8 cellular contexts compared by ENCODE assay signal in the genomic region with DNA sequence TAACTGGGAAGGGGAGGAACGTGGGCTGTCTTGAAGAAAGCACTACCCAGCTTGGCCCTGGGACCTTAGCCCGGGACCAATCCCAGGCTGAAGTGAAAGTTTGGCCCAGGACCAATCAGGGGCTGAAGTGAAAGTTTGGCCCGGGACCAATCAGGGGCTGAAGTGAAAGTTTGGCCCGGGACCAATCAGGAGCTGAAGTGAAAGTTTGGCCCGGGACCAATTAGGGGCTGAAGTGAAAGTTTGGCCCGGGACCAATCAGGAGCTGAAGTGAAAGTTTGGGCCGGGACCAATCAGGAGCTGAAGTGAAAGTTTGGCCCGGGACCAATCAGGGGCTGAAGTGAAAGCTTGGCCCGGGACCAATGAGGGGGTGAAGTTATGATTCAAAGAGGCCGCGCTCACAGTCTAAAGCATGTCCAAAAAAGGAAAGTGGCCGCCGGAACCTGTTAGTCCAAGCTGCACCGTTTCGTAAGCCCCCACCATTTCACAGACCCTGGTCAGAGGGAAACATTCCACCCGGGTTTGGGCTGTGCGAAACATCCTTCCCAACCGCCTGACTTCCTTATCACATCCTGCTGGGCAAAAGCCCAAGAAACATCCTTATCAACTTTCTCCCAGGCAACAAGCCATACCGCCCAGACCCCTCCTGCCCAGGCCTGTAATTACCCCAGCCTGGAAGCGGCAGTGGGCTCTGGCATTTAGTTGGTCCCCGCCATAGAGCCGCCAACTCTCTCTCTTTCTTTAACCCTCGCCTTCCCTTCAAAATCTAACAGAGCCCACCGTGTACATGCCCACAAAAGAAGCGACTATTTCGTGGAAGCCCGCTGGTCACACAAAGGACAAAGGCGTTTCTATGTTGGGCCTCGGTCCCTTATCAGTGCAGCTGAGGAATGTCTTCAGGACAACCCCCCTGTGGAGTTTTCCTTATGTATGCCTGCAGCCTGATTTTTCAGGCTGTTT. TPM values are rescaled to one million over a fixed set of nuclear protein-coding genes. Genes with fewer than 3 reads are reported as not detected.
A peak's percentile ranks its signal among the peaks of the same experiment; 100 is the strongest.
DNase-seq lines count a peak whose midpoint lies in the region; ATAC-seq and TF ChIP-seq lines count a peak whose summit lies in the region.

No MANE protein-coding gene starts in this region.

- H2BK20ac ChIP-seq in H9 (ENCODE audit: low read depth, low read length, poor library complexity, severe bottlenecking), result no peak overlapping the region

- H3K27ac ChIP-seq in H9 (ENCODE audit: insufficient read length, low read depth, low read length) (peak overlapping the region; percentile 12), RWPE1 (peak overlapping the region; percentile 80), spleen (peak overlapping the region; percentile 69 to 90 (median 86))

- peak; percentile 91 for DNase-seq in CMK (ENCODE audit: low read depth)
- peak; percentile 84 for DNase-seq in H9
- peak; percentile 45 for DNase-seq in RWPE1 (ENCODE audit: low spot score)
- no peak for DNase-seq in central memory CD8-positive, alpha-beta T cell (ENCODE audit: low spot score in 2 of 2)
- peak; percentile 73 for DNase-seq in islet precursor cell
- DNase-seq in spleen, result peak; percentile 76

- no CpG with 5 or more reads among the region's 29 CpGs for WGBS in H9 (ENCODE audit: extremely low coverage, insufficient read length, low lambda C conversion rate)
- WGBS in spleen, 5 donors, result 3 to 7% (median 5%) methylated on average over 29 of the region's 29 CpGs

- H3K9ac ChIP-seq in H9 (ENCODE audit: extremely low read depth, insufficient read length, low read length), result peak overlapping the region; percentile 99

- H3K27me3 ChIP-seq in H9 (ENCODE audit: insufficient read depth, low read length) (no peaks in the 10 kb centered on the region), spleen (replicated peaks in 1 of 7) (no peaks in the 10 kb centered on the region)

- H3K23ac ChIP-seq in H9 (ENCODE audit: insufficient read length, low read depth, low read length), result no peak overlapping the region

- no peak for TF ChIP-seq POLR2A in spleen (IDR thresholded peaks at IDR 0.05)

- no peaks in the 10 kb centered on the region; the same call in 1 of the 2 replicates for H3K27me3 Mint-ChIP-seq in H9 (ENCODE audit: low read depth)
- H3K27me3 Mint-ChIP-seq in central memory CD8-positive, alpha-beta T cell, result no peaks in the 10 kb centered on the region

- H3K9me3 Mint-ChIP-seq in H9, result peaks cover 46 to 71% of the 10 kb centered on the region in 2 experiments
- H3K9me3 Mint-ChIP-seq in central memory CD8-positive, alpha-beta T cell, result peaks cover 11% of the 10 kb centered on the region

- no peaks in the 10 kb centered on the region for H3K9me3 ChIP-seq in H9 (ENCODE audit: control insufficient read depth, low read depth, low read length)
- H3K9me3 ChIP-seq in spleen, result peaks cover 8 to 85% (median 74%) of the 10 kb centered on the region in 8 donors

- TF ChIP-seq CTCF in H9 (conservative IDR thresholded peaks at IDR 0.05) (no peak), RWPE1 (conservative IDR thresholded peaks at IDR 0.05; ENCODE audit: low read depth) (no peak), spleen (IDR thresholded peaks at IDR 0.05 in 8 of 11, conservative IDR thresholded peaks at IDR 0.05 in 3 of 11) (no peak)

- H3K4me3 ChIP-seq in spleen, result peak overlapping the region; percentile 72 to 94 (median 90)

- peak overlapping the region; percentile 63 for H2BK120ac ChIP-seq in H9 (ENCODE audit: low read depth, low read length, poor library complexity, severe bottlenecking)

- peak overlapping the region; percentile 19 to 99 (median 98); a peak in 5 of 7 replicates for H3K27ac Mint-ChIP-seq in H9
- H3K27ac Mint-ChIP-seq in central memory CD8-positive, alpha-beta T cell (ENCODE audit: low read depth), result peak overlapping the region; percentile 95

- H3K79me1 ChIP-seq in H9 (ENCODE audit: insufficient read depth, low read depth, low read length, poor library complexity, severe bottlenecking), result peaks cover 5% of the 10 kb centered on the region

- no peak overlapping the region; the same call in 1 of the 2 replicates for H3K4ac ChIP-seq in H9 (ENCODE audit: low read depth, low read length)

- H2AFZ ChIP-seq in H9 (ENCODE audit: low read length), result no peak overlapping the region

- ATAC-seq in central memory CD8-positive, alpha-beta T cell (replicated peaks; ENCODE audit: extremely low read depth, poor library complexity, severe bottlenecking), result no peak
- ATAC-seq in HG02884 (IDR thresholded peaks at IDR 0.05; ENCODE audit: unreplicated experiment) (no peak), GM18870 (IDR thresholded peaks at IDR 0.05; ENCODE audit: unreplicated experiment) (no peak)

- peaks cover 4 to 14% of the 10 kb centered on the region in 2 experiments; a peak in 3 of 4 replicates for H3K4me1 Mint-ChIP-seq in H9
- H3K4me1 Mint-ChIP-seq in central memory CD8-positive, alpha-beta T cell, result peaks cover 25% of the 10 kb centered on the region

- POLR2A ChIA-PET in RWPE1 (lab: Yijun Ruan, JAX; ENCODE audit: low non-redundant PET), result no interaction called here

- H3K56ac ChIP-seq in H9 (ENCODE audit: insufficient read length, low read depth, low read length), result no peak overlapping the region

- H2BK5ac ChIP-seq in H9 (ENCODE audit: insufficient read length, low read length), result no peak overlapping the region

- H3K18ac ChIP-seq in H9 (ENCODE audit: insufficient read length, low read depth, low read length), result peak overlapping the region; percentile 78

- H3K14ac ChIP-seq in H9 (ENCODE audit: insufficient read depth, low read length), result peak overlapping the region; percentile 98; the same call in 1 of the 2 replicates

- no peak overlapping the region for H4K5ac ChIP-seq in H9 (ENCODE audit: insufficient read length, low read depth, low read length)

- CTCF ChIA-PET in RWPE1 (lab: Yijun Ruan, JAX), result interaction anchor here (0.6 kb wide), 1 partner anchor 89 kb away, joined by 4 read pairs; no protein-coding TSS in a partner anchor

- no peak overlapping the region for H2BK12ac ChIP-seq in H9 (ENCODE audit: insufficient read length, low read depth, low read length)

- no peak overlapping the region for H3T11ph ChIP-seq in H9 (ENCODE audit: low read length)

- H3K79me2 ChIP-seq in H9 (ENCODE audit: insufficient read depth, low read length), result peaks cover 23% of the 10 kb centered on the region; the same call in 1 of the 2 replicates

- H4K91ac ChIP-seq in H9 (ENCODE audit: insufficient read length, low read depth, low read length), result no peak overlapping the region

- H3K23me2 ChIP-seq in H9 (ENCODE audit: insufficient read length, low read depth, low read length, poor library complexity, severe bottlenecking), result peaks cover 4% of the 10 kb centered on the region

- peaks cover 43 to 61% (median 46%) of the 10 kb centered on the region in 3 experiments for H3K36me3 Mint-ChIP-seq in H9 (ENCODE audit: insufficient read depth in 1 of 3, low read depth in 3 of 3)
- H3K36me3 Mint-ChIP-seq in central memory CD8-positive, alpha-beta T cell (ENCODE audit: insufficient read depth), result peaks cover 18% of the 10 kb centered on the region

- peak overlapping the region; percentile 95 for H3K4me2 ChIP-seq in H9 (ENCODE audit: insufficient read depth, insufficient read length, low read length)

- H2AK5ac ChIP-seq in H9 (ENCODE audit: insufficient read length, low read length), result no peak overlapping the region

- H4K20me1 ChIP-seq in H9 (ENCODE audit: control insufficient read depth, insufficient read depth, insufficient read length), result no peaks in the 10 kb centered on the region

- H3K36me3 ChIP-seq in spleen, result peaks cover 0 to 35% (median 0%) of the 10 kb centered on the region in 6 donors

- H3K4me3 Mint-ChIP-seq in H9, result peak overlapping the region; percentile 99
- H3K4me3 Mint-ChIP-seq in central memory CD8-positive, alpha-beta T cell, result peak overlapping the region; percentile 94

- H4K8ac ChIP-seq in H9 (replicated peaks; ENCODE audit: insufficient read length, low read depth, low read length), result no peak overlapping the region

- H3K4me1 ChIP-seq in H9 (ENCODE audit: insufficient read depth, low read length), result no peaks in the 10 kb centered on the region
- H3K4me1 ChIP-seq in spleen, result peaks cover 3 to 25% (median 17%) of the 10 kb centered on the region in 6 donors

- intact Hi-C loops in spleen (cut with DNase I; ENCODE audit: low total_unique reads), result no loop called here

- no peak overlapping the region for H2BK15ac ChIP-seq in H9 (ENCODE audit: low read depth, low read length)

RNA-seq across cellular contexts. Expression of a gene that starts 1.1 kb away (rescaled TPM):
- total RNA-seq in H9 (2021) (23.9 and 25.1 TPM in 2 replicates), spleen (1 to 10 TPM; 3.1 to 7.8 (median 4.6) TPM)
- polyA plus RNA-seq in spleen, result under 1 TPM; 0.36 to 0.51 (median 0.46) TPM

Comparison
In these comparisons a context has a peak if more than half of its experiments do, and no peak if none do; other contexts are left out.
1. DNase-seq: peak in CMK (single experiment), H9 (single experiment), RWPE1 (single experiment), islet precursor cell (single experiment) and spleen (single experiment); none in central memory CD8-positive, alpha-beta T cell (0 of 2).
2. H3K27ac ChIP-seq: peak in every context shown above with its lines; median percentile 86 in spleen; 80 in RWPE1; 12 in H9.